ENCODE assay signal across 1 cellular context in genomic region chr12:55707841-55708694, GRCh38.
A peak's percentile ranks its signal among the peaks of the same experiment; 100 is the strongest.
TF ChIP-seq lines count a peak whose summit lies in the region.

A gene with protein sequence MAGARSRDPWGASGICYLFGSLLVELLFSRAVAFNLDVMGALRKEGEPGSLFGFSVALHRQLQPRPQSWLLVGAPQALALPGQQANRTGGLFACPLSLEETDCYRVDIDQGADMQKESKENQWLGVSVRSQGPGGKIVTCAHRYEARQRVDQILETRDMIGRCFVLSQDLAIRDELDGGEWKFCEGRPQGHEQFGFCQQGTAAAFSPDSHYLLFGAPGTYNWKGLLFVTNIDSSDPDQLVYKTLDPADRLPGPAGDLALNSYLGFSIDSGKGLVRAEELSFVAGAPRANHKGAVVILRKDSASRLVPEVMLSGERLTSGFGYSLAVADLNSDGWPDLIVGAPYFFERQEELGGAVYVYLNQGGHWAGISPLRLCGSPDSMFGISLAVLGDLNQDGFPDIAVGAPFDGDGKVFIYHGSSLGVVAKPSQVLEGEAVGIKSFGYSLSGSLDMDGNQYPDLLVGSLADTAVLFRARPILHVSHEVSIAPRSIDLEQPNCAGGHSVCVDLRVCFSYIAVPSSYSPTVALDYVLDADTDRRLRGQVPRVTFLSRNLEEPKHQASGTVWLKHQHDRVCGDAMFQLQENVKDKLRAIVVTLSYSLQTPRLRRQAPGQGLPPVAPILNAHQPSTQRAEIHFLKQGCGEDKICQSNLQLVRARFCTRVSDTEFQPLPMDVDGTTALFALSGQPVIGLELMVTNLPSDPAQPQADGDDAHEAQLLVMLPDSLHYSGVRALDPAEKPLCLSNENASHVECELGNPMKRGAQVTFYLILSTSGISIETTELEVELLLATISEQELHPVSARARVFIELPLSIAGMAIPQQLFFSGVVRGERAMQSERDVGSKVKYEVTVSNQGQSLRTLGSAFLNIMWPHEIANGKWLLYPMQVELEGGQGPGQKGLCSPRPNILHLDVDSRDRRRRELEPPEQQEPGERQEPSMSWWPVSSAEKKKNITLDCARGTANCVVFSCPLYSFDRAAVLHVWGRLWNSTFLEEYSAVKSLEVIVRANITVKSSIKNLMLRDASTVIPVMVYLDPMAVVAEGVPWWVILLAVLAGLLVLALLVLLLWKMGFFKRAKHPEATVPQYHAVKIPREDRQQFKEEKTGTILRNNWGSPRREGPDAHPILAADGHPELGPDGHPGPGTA (minus strand): TSS chr12:55707904. CDS start chr12:55707682, 222 bp downstream.

TF ChIP-seq in H1, 55 proteins besides CTCF, POLR2A, EP300 and RAD21 (continued from another document):
- TF ChIP-seq, protein P1, sequence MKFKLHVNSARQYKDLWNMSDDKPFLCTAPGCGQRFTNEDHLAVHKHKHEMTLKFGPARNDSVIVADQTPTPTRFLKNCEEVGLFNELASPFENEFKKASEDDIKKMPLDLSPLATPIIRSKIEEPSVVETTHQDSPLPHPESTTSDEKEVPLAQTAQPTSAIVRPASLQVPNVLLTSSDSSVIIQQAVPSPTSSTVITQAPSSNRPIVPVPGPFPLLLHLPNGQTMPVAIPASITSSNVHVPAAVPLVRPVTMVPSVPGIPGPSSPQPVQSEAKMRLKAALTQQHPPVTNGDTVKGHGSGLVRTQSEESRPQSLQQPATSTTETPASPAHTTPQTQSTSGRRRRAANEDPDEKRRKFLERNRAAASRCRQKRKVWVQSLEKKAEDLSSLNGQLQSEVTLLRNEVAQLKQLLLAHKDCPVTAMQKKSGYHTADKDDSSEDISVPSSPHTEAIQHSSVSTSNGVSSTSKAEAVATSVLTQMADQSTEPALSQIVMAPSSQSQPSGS (IDR thresholded peaks at IDR 0.05; ENCODE audit: low read length): no peak
- TF ChIP-seq NANOG (IDR thresholded peaks at IDR 0.05; ENCODE audit: insufficient read depth, low read depth, low read length, poor library complexity, severe bottlenecking) (no peak), BRCA1 (IDR thresholded peaks at IDR 0.05; ENCODE audit: low read depth, low read length) (no peak), USF2 (IDR thresholded peaks at IDR 0.05; ENCODE audit: low read length) (no peak), BACH1 (IDR thresholded peaks at IDR 0.05; ENCODE audit: low read length) (no peak), SRF (IDR thresholded peaks at IDR 0.05; ENCODE audit: low read depth, low read length) (no peak), TBP (IDR thresholded peaks at IDR 0.05; ENCODE audit: low read depth, low read length) (no peak), CHD7 (IDR thresholded peaks at IDR 0.05; ENCODE audit: insufficient replicate concordance, low read length) (no peak), YY1 (IDR thresholded peaks at IDR 0.05; ENCODE audit: low read depth, low read length) (no peak), MAFK (IDR thresholded peaks at IDR 0.05; ENCODE audit: low read depth, low read length) (no peak), NRF1 (IDR thresholded peaks at IDR 0.05; ENCODE audit: low read depth, low read length) (no peak), TAF1 (IDR thresholded peaks at IDR 0.05; ENCODE audit: low read depth, low read length) (peak; percentile 48; the same call in 1 of the 2 replicates), RXRA (IDR thresholded peaks at IDR 0.05; ENCODE audit: insufficient read depth, low read depth, low read length) (no peak), JUN (IDR thresholded peaks at IDR 0.05; ENCODE audit: low read depth, low read length) (no peak), EGR1 (IDR thresholded peaks at IDR 0.05; ENCODE audit: borderline replicate concordance, low read depth, low read length) (0 out of 2 replicates have a peak, but pooled peaks have one; percentile 2), ASH2L (IDR thresholded peaks at IDR 0.05; ENCODE audit: low read length) (peak; percentile 84), HDAC2 (IDR thresholded peaks at IDR 0.05; ENCODE audit: borderline replicate concordance in 1 of 2, low read depth in 2 of 2, low read length in 2 of 2) (no peak; a peak in 1 of 4 replicates), CHD2 (IDR thresholded peaks at IDR 0.05; ENCODE audit: low read length) (no peak), KDM1A (IDR thresholded peaks at IDR 0.05; ENCODE audit: borderline replicate concordance, low read length) (peak; percentile 88; the same call in 1 of the 2 replicates), CREB1 (IDR thresholded peaks at IDR 0.05) (0 out of 2 replicates have a peak, but pooled peaks have one; percentile 14), SP2 (IDR thresholded peaks at IDR 0.05; ENCODE audit: low read length) (no peak), SUZ12 (IDR thresholded peaks at IDR 0.05; ENCODE audit: low read length) (no peak), GABPA (IDR thresholded peaks at IDR 0.05; ENCODE audit: borderline replicate concordance, insufficient read depth, low read length) (no peak), TCF12 (IDR thresholded peaks at IDR 0.05; ENCODE audit: low read depth, low read length) (no peak), RBBP5 (IDR thresholded peaks at IDR 0.05; ENCODE audit: borderline replicate concordance, low read depth, low read length) (peak; percentile 54; the same call in 1 of the 2 replicates), SIN3A (conservative IDR thresholded peaks at IDR 0.05 in 1 of 2, IDR thresholded peaks at IDR 0.05 in 1 of 2; ENCODE audit: low read depth in 1 of 2, low read length in 2 of 2) (0 out of 4 replicates have a peak, but pooled peaks of 1 of the 2 experiments have one; percentile 8)
- TF ChIP-seq, protein P2, sequence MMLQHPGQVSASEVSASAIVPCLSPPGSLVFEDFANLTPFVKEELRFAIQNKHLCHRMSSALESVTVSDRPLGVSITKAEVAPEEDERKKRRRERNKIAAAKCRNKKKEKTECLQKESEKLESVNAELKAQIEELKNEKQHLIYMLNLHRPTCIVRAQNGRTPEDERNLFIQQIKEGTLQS (IDR thresholded peaks at IDR 0.05; ENCODE audit: insufficient read depth, low read depth, low read length): no peak
